In the genomic region with DNA sequence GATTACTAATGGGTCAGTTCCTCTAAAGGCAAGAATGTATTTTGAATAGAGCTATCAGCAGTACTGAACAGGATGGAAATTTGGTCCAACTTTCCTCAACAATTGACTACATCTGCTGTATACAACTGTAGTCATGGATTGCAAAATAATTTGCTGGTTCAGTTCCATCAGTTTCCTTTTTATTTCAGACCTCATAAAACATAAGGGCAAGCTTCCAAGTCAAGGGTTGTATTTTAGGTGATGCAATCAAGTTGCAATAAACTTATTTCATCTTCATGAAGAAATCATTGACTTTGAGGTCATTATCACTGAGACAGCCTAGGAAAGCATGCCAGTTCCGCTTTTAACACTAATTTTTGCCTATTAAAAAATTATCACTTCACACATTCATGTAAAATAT, we compare ENCODE assay signal across 12 cellular contexts.
DNase-seq lines count a peak whose midpoint lies in the region; ATAC-seq, FAIRE-seq and TF ChIP-seq lines count a peak whose summit lies in the region.
"Had no signal": no experiment of that assay in that cellular context is flagged by ENCODE, and none has a peak within 500 bp of the region (broad histone marks: within the 10 kb centered on the region; RNA-seq: fewer than 3 reads in every experiment).

No MANE protein-coding gene starts in this region.

- no peak for TF ChIP-seq RAD21 in K562 (CRISPR knock-in tag; conservative IDR thresholded peaks at IDR 0.05 in 1 of 2, IDR thresholded peaks at IDR 0.05 in 1 of 2)

- no peaks in the 10 kb centered on the region for H3K36me3 Mint-ChIP-seq in activated naive CD4-positive, alpha-beta T cell treated with anti-CD3 and anti-CD28 coated beads for 36 hours (ENCODE audit: low read depth)
- H3K36me3 Mint-ChIP-seq: memory B cell had no signal

- WGBS in K562 (ENCODE audit: insufficient coverage, low coverage, missing lambda C conversion rate) = 4% methylated on average over 1 of the region's 1 CpG

- in situ Hi-C loops in K562 (cut with MboI) = no loop called here

- no peak for TF ChIP-seq POLR2A in K562 (conservative IDR thresholded peaks at IDR 0.05)

- H3K4me3 Mint-ChIP-seq in activated naive CD4-positive, alpha-beta T cell treated with anti-CD3 and anti-CD28 coated beads for 36 hours = no peak overlapping the region
- H3K4me3 Mint-ChIP-seq: memory B cell had no signal

- H3K27ac ChIP-seq in K562 (ENCODE audit: extremely low read depth, low read depth, low read length) (no peak overlapping the region), lower lobe of right lung (no peak overlapping the region), dorsolateral prefrontal cortex (no peak overlapping the region)

- no peak overlapping the region for H3K9ac ChIP-seq in K562 (ENCODE audit: insufficient read depth in 1 of 2, low read depth in 2 of 2, low read length in 2 of 2)

- TF ChIP-seq CTCF in K562 (IDR thresholded peaks at IDR 0.05 in 2 of 3, conservative IDR thresholded peaks at IDR 0.05 in 1 of 3; ENCODE audit: insufficient read depth in 2 of 3, low read depth in 1 of 3, low read length in 3 of 3) = no peak
- TF ChIP-seq CTCF in lower lobe of right lung (IDR thresholded peaks at IDR 0.05) = no peak
- TF ChIP-seq CTCF in dorsolateral prefrontal cortex (IDR thresholded peaks at IDR 0.05 in 54 of 56, conservative IDR thresholded peaks at IDR 0.05 in 2 of 56; ENCODE audit: low read depth in 1 of 56, partially characterized antibody in 56 of 56) = no peak

- H3K36me3 ChIP-seq in K562 (ENCODE audit: control insufficient read depth, insufficient read depth, low read length) = no peaks in the 10 kb centered on the region
- H3K36me3 ChIP-seq in lower lobe of right lung = no peaks in the 10 kb centered on the region

- H3K4me2 ChIP-seq in K562 (ENCODE audit: insufficient read depth, low read length) = no peak overlapping the region

- H3K27ac Mint-ChIP-seq in activated naive CD4-positive, alpha-beta T cell treated with anti-CD3 and anti-CD28 coated beads for 36 hours = no peak overlapping the region

- FAIRE-seq in K562 (lab: Jason Lieb, UNC) = peak; percentile 23

- no peaks in the 10 kb centered on the region for H3K9me3 ChIP-seq in K562 (replicated peaks; ENCODE audit: control insufficient read depth, insufficient read depth, low read depth, low read length)
- no peaks in the 10 kb centered on the region for H3K9me3 ChIP-seq in lower lobe of right lung

- BruUV-seq in K562 (replicated peaks; lab: Mats Ljungman, UMichigan) = no TSS peak

- H4K20me1 ChIP-seq in K562 (replicated peaks; ENCODE audit: control insufficient read depth, insufficient read depth, low read length) = no peaks in the 10 kb centered on the region

- H3K4me1 ChIP-seq in K562 (replicated peaks in 1 of 2; ENCODE audit: control insufficient read depth in 2 of 2, insufficient read depth in 2 of 2, low read length in 2 of 2) (no peaks in the 10 kb centered on the region; a peak in 1 of 5 replicates), lower lobe of right lung (peaks cover 15% of the 10 kb centered on the region)

- intact Hi-C loops in K562 (cut with micrococcal nuclease) = no loop called here
- intact Hi-C loops in lower lobe of right lung (cut with DNase I) = no loop called here
- intact Hi-C loops in dorsolateral prefrontal cortex (cut with DNase I) = no loop called here
- intact Hi-C loops in activated naive CD4-positive, alpha-beta T cell treated with anti-CD3 and anti-CD28 coated beads for 36 hours (cut with micrococcal nuclease) = no loop called here

- H3K4me3 ChIP-seq in K562 = no peak overlapping the region
- no peak overlapping the region for H3K4me3 ChIP-seq in lower lobe of right lung
- no peak overlapping the region for H3K4me3 ChIP-seq in dorsolateral prefrontal cortex

- peaks cover 9% of the 10 kb centered on the region for H3K4me1 Mint-ChIP-seq in activated naive CD4-positive, alpha-beta T cell treated with anti-CD3 and anti-CD28 coated beads for 36 hours (ENCODE audit: low read depth)

- POLR2A ChIA-PET in K562 (lab: Yijun Ruan, JAX) = no interaction called here

- no peaks in the 10 kb centered on the region for H3K9me1 ChIP-seq in K562 (ENCODE audit: control insufficient read depth, insufficient read depth, low read length)

- TF ChIP-seq EP300 in K562 (IDR thresholded peaks at IDR 0.05; ENCODE audit: low read length) = peak; percentile 45; the same call in 1 of the 2 replicates

- H3K27me3 ChIP-seq in K562 (ENCODE audit: control insufficient read depth in 2 of 2, insufficient read depth in 2 of 2, low read length in 2 of 2) (peaks cover 7 to 10% of the 10 kb centered on the region in 2 experiments; a peak in 4 of 5 replicates), lower lobe of right lung (ENCODE audit: low read depth) (no peaks in the 10 kb centered on the region), dorsolateral prefrontal cortex (peaks cover 0 to 3% (median 0%) of the 10 kb centered on the region in 45 donors)

- H2AFZ ChIP-seq in K562 (ENCODE audit: low read depth, low read length) = no peak overlapping the region

- no peaks in the 10 kb centered on the region for H3K79me2 ChIP-seq in K562 (ENCODE audit: control insufficient read depth, insufficient read depth, low read length)

- peaks cover 27% of the 10 kb centered on the region for H3K27me3 Mint-ChIP-seq in activated naive CD4-positive, alpha-beta T cell treated with anti-CD3 and anti-CD28 coated beads for 36 hours (ENCODE audit: low read depth)

- no peaks in the 10 kb centered on the region for H3K9me3 Mint-ChIP-seq in activated naive CD4-positive, alpha-beta T cell treated with anti-CD3 and anti-CD28 coated beads for 36 hours
- H3K9me3 Mint-ChIP-seq: memory B cell had no signal

- CTCF ChIA-PET in K562 (lab: Yijun Ruan, JAX; ENCODE audit: low intra/inter-chr PET ratio) = no interaction called here
- CTCF ChIA-PET in activated naive CD4-positive, alpha-beta T cell treated with anti-CD3 and anti-CD28 coated beads for 36 hours (lab: Charles Lee) = no interaction called here

- ATAC-seq in K562 (no peak), lower lobe of right lung (peak; percentile 73 to 77), GM21528 (IDR thresholded peaks at IDR 0.05; ENCODE audit: low FRiP score, unreplicated experiment) (no peak)

- DNase-seq in Ammon's horn (ENCODE audit: low spot score) = peak; percentile 20
- peak; percentile 88 for DNase-seq in LoVo (ENCODE audit: low spot score)
- no peak for DNase-seq in K562 (ENCODE audit: extremely low read depth in 1 of 4, low spot score in 3 of 4)
- DNase-seq in lower lobe of right lung = no peak
- no peak for DNase-seq in dorsolateral prefrontal cortex
- no peak for DNase-seq in SK-N-DZ (ENCODE audit: low spot score)
- DNase-seq in activated naive CD4-positive, alpha-beta T cell treated with anti-CD3 and anti-CD28 coated beads for 36 hours = no peak
- DNase-seq: activated gamma-delta T cell; stimulated activated naive CD4-positive, alpha-beta T cell; T-helper 9 cell had no signal

TF ChIP-seq in K562, 482 proteins besides CTCF, POLR2A, EP300 and RAD21 (continues in another document):
- TF ChIP-seq, protein P1, sequence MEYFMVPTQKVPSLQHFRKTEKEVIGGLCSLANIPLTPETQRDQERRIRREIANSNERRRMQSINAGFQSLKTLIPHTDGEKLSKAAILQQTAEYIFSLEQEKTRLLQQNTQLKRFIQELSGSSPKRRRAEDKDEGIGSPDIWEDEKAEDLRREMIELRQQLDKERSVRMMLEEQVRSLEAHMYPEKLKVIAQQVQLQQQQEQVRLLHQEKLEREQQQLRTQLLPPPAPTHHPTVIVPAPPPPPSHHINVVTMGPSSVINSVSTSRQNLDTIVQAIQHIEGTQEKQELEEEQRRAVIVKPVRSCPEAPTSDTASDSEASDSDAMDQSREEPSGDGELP (CRISPR knock-in tag; IDR thresholded peaks at IDR 0.05; ENCODE audit: borderline replicate concordance) = no peak
- no peak for TF ChIP-seq SNRNP70 (optimal IDR thresholded peaks at IDR 0.05; ENCODE audit: low read depth, low read length)
- TF ChIP-seq NFIX (CRISPR knock-in tag; IDR thresholded peaks at IDR 0.05; ENCODE audit: low read depth) = no peak
- no peak for TF ChIP-seq HMBOX1 (IDR thresholded peaks at IDR 0.05)
- TF ChIP-seq, protein P2, sequence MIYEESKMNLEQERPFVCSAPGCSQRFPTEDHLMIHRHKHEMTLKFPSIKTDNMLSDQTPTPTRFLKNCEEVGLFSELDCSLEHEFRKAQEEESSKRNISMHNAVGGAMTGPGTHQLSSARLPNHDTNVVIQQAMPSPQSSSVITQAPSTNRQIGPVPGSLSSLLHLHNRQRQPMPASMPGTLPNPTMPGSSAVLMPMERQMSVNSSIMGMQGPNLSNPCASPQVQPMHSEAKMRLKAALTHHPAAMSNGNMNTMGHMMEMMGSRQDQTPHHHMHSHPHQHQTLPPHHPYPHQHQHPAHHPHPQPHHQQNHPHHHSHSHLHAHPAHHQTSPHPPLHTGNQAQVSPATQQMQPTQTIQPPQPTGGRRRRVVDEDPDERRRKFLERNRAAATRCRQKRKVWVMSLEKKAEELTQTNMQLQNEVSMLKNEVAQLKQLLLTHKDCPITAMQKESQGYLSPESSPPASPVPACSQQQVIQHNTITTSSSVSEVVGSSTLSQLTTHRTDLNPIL (CRISPR knock-in tag; IDR thresholded peaks at IDR 0.05) = no peak
- TF ChIP-seq STAT5B (CRISPR knock-in tag; IDR thresholded peaks at IDR 0.05) = no peak
- TF ChIP-seq, protein P3, sequence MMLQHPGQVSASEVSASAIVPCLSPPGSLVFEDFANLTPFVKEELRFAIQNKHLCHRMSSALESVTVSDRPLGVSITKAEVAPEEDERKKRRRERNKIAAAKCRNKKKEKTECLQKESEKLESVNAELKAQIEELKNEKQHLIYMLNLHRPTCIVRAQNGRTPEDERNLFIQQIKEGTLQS (IDR thresholded peaks at IDR 0.05) = peak; percentile 88
- TF ChIP-seq, protein P3 (CRISPR knock-in tag; conservative IDR thresholded peaks at IDR 0.05) = no peak

Comparison
In these comparisons a context has a peak if more than half of its experiments do, and no peak if none do; other contexts are left out.
1. DNase-seq: peak in Ammon's horn (single experiment) and LoVo (single experiment); none in K562 (0 of 4), lower lobe of right lung (single experiment), dorsolateral prefrontal cortex (0 of 10), SK-N-DZ (single experiment) and activated naive CD4-positive, alpha-beta T cell treated with anti-CD3 and anti-CD28 coated beads for 36 hours (single experiment).
2. ATAC-seq: peak in lower lobe of right lung (2 of 2); none in K562 (single experiment) and GM21528 (single experiment).